11 cellular contexts compared by ENCODE assay signal in the genomic region with DNA sequence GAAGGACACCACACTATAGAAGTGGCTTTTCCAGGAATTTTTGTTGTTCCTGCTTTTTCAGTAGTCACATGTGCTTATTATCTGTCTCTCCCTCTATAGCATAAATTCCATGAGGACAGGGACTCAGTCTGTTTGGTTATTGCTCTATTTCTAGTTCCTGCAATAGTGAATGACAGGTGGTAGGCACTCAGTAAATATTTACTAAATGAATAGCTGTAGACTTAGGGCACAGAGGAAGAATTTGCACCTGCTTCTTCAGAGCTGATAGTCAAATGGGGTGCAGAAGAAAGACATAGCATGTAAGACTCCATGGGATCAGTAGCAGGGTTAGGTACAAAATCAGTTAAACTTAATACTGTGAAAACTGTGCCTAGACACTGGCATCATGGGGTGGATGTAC.
"Had no signal": no experiment of that assay in that cellular context is flagged by ENCODE, and none has a peak within 500 bp of the region (broad histone marks: within the 10 kb centered on the region; RNA-seq: fewer than 3 reads in every experiment).

No MANE protein-coding gene starts in this region.

- H3K27me3 ChIP-seq: transverse colon had no signal

- H3K9me3 ChIP-seq: transverse colon had no signal

- H3K4me1 Mint-ChIP-seq: naive B cell; stimulated activated effector memory CD8-positive, alpha-beta T cell treated with anti-CD3 and anti-CD28 coated beads, Interleukin-12 subunit alpha, Interleukin-12 subunit beta, amount 100 ng/mL, for 72 hours had no signal

- H3K27me3 Mint-ChIP-seq: dendritic cell treated with granulocyte-macrophage colony-stimulating factor and Interleukin-4, amounts not matched to agents 40 ng/mL and 50 ng/mL, for 4 days; effector memory CD8-positive, alpha-beta T cell had no signal

- H3K36me3 Mint-ChIP-seq: activated CD4-positive, alpha-beta memory T cell treated with anti-CD3 and anti-CD28 coated beads for 36 hours; naive B cell; stimulated activated effector memory CD8-positive, alpha-beta T cell treated with anti-CD3 and anti-CD28 coated beads, Interleukin-12 subunit alpha, Interleukin-12 subunit beta, amount 100 ng/mL, for 72 hours had no signal

- H3K36me3 ChIP-seq: transverse colon had no signal

- H3K9me3 Mint-ChIP-seq: activated CD4-positive, alpha-beta memory T cell treated with anti-CD3 and anti-CD28 coated beads for 36 hours; activated T-cell treated with anti-CD3 and anti-CD28 coated beads, Interleukin-2, amount 50 U/mL, for 4 hours; dendritic cell treated with granulocyte-macrophage colony-stimulating factor and Interleukin-4, amounts not matched to agents 40 ng/mL and 50 ng/mL, for 4 days had no signal

- H3K4me3 ChIP-seq: smooth muscle cell, transverse colon had no signal

- H3K27ac Mint-ChIP-seq: activated CD4-positive, alpha-beta memory T cell treated with anti-CD3 and anti-CD28 coated beads for 36 hours; activated naive CD4-positive, alpha-beta T cell treated with anti-CD3 and anti-CD28 coated beads, Interleukin-2, amount 50 U/mL, for 72 hours; dendritic cell treated with granulocyte-macrophage colony-stimulating factor and Interleukin-4, amounts not matched to agents 40 ng/mL and 50 ng/mL, for 4 days; effector memory CD8-positive, alpha-beta T cell; naive B cell; stimulated activated effector memory CD8-positive, alpha-beta T cell treated with anti-CD3 and anti-CD28 coated beads, Interleukin-12 subunit alpha, Interleukin-12 subunit beta, amount 100 ng/mL, for 72 hours had no signal

- DNase-seq: activated effector memory CD4-positive, alpha-beta T cell treated with anti-CD3 and anti-CD28 coated beads, Interleukin-2, amount 50 U/mL, for 16 hours; activated T-cell treated with anti-CD3 and anti-CD28 coated beads, Interleukin-2, amount 50 U/mL, for 4 hours; cerebellar nuclear complex; effector memory CD8-positive, alpha-beta T cell; naive B cell had no signal

- H3K4me3 Mint-ChIP-seq: activated CD4-positive, alpha-beta memory T cell treated with anti-CD3 and anti-CD28 coated beads for 36 hours; activated T-cell treated with anti-CD3 and anti-CD28 coated beads, Interleukin-2, amount 50 U/mL, for 4 hours; dendritic cell treated with granulocyte-macrophage colony-stimulating factor and Interleukin-4, amounts not matched to agents 40 ng/mL and 50 ng/mL, for 4 days; effector memory CD8-positive, alpha-beta T cell; naive B cell; stimulated activated effector memory CD8-positive, alpha-beta T cell treated with anti-CD3 and anti-CD28 coated beads, Interleukin-12 subunit alpha, Interleukin-12 subunit beta, amount 100 ng/mL, for 72 hours had no signal
